Comparison of ENCODE assay signal across 13 cellular contexts in genomic region chr22:33873186-33873585, GRCh38. TPM values are rescaled to one million over a fixed set of nuclear protein-coding genes. Genes with fewer than 3 reads are reported as not detected.
DNase-seq lines count a peak whose midpoint lies in the region; ATAC-seq and TF ChIP-seq lines count a peak whose summit lies in the region.
"Had no signal": no experiment of that assay in that cellular context is flagged by ENCODE, and none has a peak within 500 bp of the region (broad histone marks: within the 10 kb centered on the region; RNA-seq: fewer than 3 reads in every experiment).

No MANE protein-coding gene starts in this region.

- no peak overlapping the region for H3K27ac Mint-ChIP-seq in activated naive CD4-positive, alpha-beta T cell treated with anti-CD3 and anti-CD28 coated beads, Interleukin-2, amount 50 U/mL, for 72 hours
- H3K27ac Mint-ChIP-seq: naive thymus-derived CD4-positive, alpha-beta T cell had no signal

- TF ChIP-seq CTCF in AG10803 (conservative IDR thresholded peaks at IDR 0.05; ENCODE audit: low read length) (no peak), heart right ventricle (IDR thresholded peaks at IDR 0.05) (no peak), psoas muscle (IDR thresholded peaks at IDR 0.05) (no peak)

- ATAC-seq in heart right ventricle, result peak; percentile 69 to 94 (median 84)
- peak; percentile 57 to 81 (median 76) for ATAC-seq in psoas muscle
- ATAC-seq in stimulated activated naive CD8-positive, alpha-beta T cell treated with anti-CD3 and anti-CD28 coated beads, Interleukin-15, Interleukin-2, amounts not matched to agents 100 U/mL and 50 U/mL, for 24 hours, result no peak
- no peak for ATAC-seq in activated naive CD4-positive, alpha-beta T cell treated with anti-CD3 and anti-CD28 coated beads, Interleukin-2, amount 50 U/mL, for 72 hours
- ATAC-seq: naive thymus-derived CD4-positive, alpha-beta T cell had no signal

- H3K9me3 ChIP-seq in heart right ventricle (no peaks in the 10 kb centered on the region), psoas muscle (no peaks in the 10 kb centered on the region)

- intact Hi-C loops in heart right ventricle (cut with DNase I) (loop anchor here in 2 of 10 donors (5.0 kb wide), 2 partner anchors 34 to 1051 kb away; no protein-coding TSS in a partner anchor), psoas muscle (cut with DNase I) (no loop called here)

- DNase-seq in AG10803 (ENCODE audit: low read depth) (peak; percentile 34), NCI-H2029 treated with DMSO at 0.1 percent for 48 hours (lab: John Stamatoyannopoulos, UW) (peak; percentile 18), heart right ventricle (peak; percentile 48 to 72), psoas muscle (peak; percentile 41 to 78), NCI-H446 (lab: John Stamatoyannopoulos, UW) (no peak)
- DNase-seq in stimulated activated naive CD8-positive, alpha-beta T cell treated with anti-CD3 and anti-CD28 coated beads, Interleukin-15, Interleukin-2, amounts not matched to agents 100 U/mL and 50 U/mL, for 24 hours, result no peak
- DNase-seq in activated naive CD4-positive, alpha-beta T cell treated with anti-CD3 and anti-CD28 coated beads, Interleukin-2, amount 50 U/mL, for 72 hours (ENCODE audit: low spot score in 2 of 2), result no peak
- DNase-seq in activated naive CD4-positive, alpha-beta T cell (lab: John Stamatoyannopoulos, UW), result no peak
- DNase-seq: ACHN; dermis blood vessel endothelial cell; Kasumi-1; naive thymus-derived CD4-positive, alpha-beta T cell had no signal

- peak overlapping the region in 9 of 10 donors; percentile 57 to 88 (median 73) for H3K27ac ChIP-seq in heart right ventricle
- peak overlapping the region; percentile 88 for H3K27ac ChIP-seq in psoas muscle

- H3K27me3 ChIP-seq in heart right ventricle (no peaks in the 10 kb centered on the region), psoas muscle (ENCODE audit: insufficient read depth in 3 of 3, low read length in 2 of 3) (no peaks in the 10 kb centered on the region)

- H3K9me3 Mint-ChIP-seq in activated naive CD4-positive, alpha-beta T cell treated with anti-CD3 and anti-CD28 coated beads, Interleukin-2, amount 50 U/mL, for 72 hours, result no peaks in the 10 kb centered on the region

- H3K4me1 ChIP-seq in heart right ventricle (peaks cover 21 to 82% (median 49%) of the 10 kb centered on the region in 9 donors), psoas muscle (peaks cover 74% of the 10 kb centered on the region)

- H3K36me3 ChIP-seq in heart right ventricle (no peaks in the 10 kb centered on the region), psoas muscle (ENCODE audit: insufficient read depth in 1 of 2, low read depth in 1 of 2) (no peaks in the 10 kb centered on the region)

- WGBS in heart right ventricle, 2 donors, result 12 to 24% methylated on average over 14 of the region's 14 CpGs
- WGBS in psoas muscle, 3 donors, result 10 to 16% (median 10%) methylated on average over 14 of the region's 14 CpGs

- H3K4me3 ChIP-seq in AG10803 (ENCODE audit: low read length), result no peak overlapping the region
- H3K4me3 ChIP-seq in heart right ventricle, result peak overlapping the region in 3 of 10 donors; percentile 15 to 21 (median 19)
- peak overlapping the region; percentile 5 for H3K4me3 ChIP-seq in psoas muscle
- H3K4me3 ChIP-seq: smooth muscle cell had no signal

- no peaks in the 10 kb centered on the region for H3K36me3 Mint-ChIP-seq in activated naive CD4-positive, alpha-beta T cell treated with anti-CD3 and anti-CD28 coated beads, Interleukin-2, amount 50 U/mL, for 72 hours
- H3K36me3 Mint-ChIP-seq: naive thymus-derived CD4-positive, alpha-beta T cell had no signal

RNA-seq across cellular contexts. Expression of gene LARGE1, which starts 47.1 kb away (rescaled TPM):
- total RNA-seq in heart right ventricle (100 to 1,000 TPM; 118 to 184 (median 148) TPM), psoas muscle (10 to 100 TPM; 40.8 to 68.9 (median 56.0) TPM)
- polyA plus RNA-seq in heart right ventricle (10 to 100 TPM; 33.7 to 34.3 TPM), psoas muscle (10 to 100 TPM; 14.9 to 91.6 (median 25.9) TPM)
- total RNA-seq in activated naive CD4-positive, alpha-beta T cell treated with anti-CD3 and anti-CD28 coated beads, Interleukin-2, amount 50 U/mL, for 72 hours, result 1 to 10 TPM; 1.1 to 1.5 TPM
- polyA plus RNA-seq: naive thymus-derived CD4-positive, alpha-beta T cell had no signal

Comparison
In these comparisons a context has a peak if more than half of its experiments do, and no peak if none do; other contexts are left out.
1. DNase-seq: peak in AG10803 (single experiment), NCI-H2029 treated with DMSO at 0.1 percent for 48 hours (single experiment), heart right ventricle (2 of 2) and psoas muscle (2 of 2); none in stimulated activated naive CD8-positive, alpha-beta T cell treated with anti-CD3 and anti-CD28 coated beads, Interleukin-15, Interleukin-2, amounts not matched to agents 100 U/mL and 50 U/mL, for 24 hours (single experiment), NCI-H446 (0 of 2), activated naive CD4-positive, alpha-beta T cell treated with anti-CD3 and anti-CD28 coated beads, Interleukin-2, amount 50 U/mL, for 72 hours (0 of 2) and activated naive CD4-positive, alpha-beta T cell (0 of 4).
2. ATAC-seq: peak in heart right ventricle (8 of 8) and psoas muscle (4 of 4); none in stimulated activated naive CD8-positive, alpha-beta T cell treated with anti-CD3 and anti-CD28 coated beads, Interleukin-15, Interleukin-2, amounts not matched to agents 100 U/mL and 50 U/mL, for 24 hours (single experiment) and activated naive CD4-positive, alpha-beta T cell treated with anti-CD3 and anti-CD28 coated beads, Interleukin-2, amount 50 U/mL, for 72 hours (0 of 2).
3. RNA of gene LARGE1, which starts 47.1 kb away (total RNA-seq): 118 to 184 TPM in heart right ventricle and 40.8 to 68.9 TPM in psoas muscle; 1.1 to 1.5 TPM in activated naive CD4-positive, alpha-beta T cell treated with anti-CD3 and anti-CD28 coated beads, Interleukin-2, amount 50 U/mL, for 72 hours; every median in the first group is over 10 times any median in the second.